Comparison of ENCODE assay signal across 6 cellular contexts in genomic region chr16:75491876-75492275, GRCh38.
DNase-seq lines count a peak whose midpoint lies in the region; ATAC-seq and TF ChIP-seq lines count a peak whose summit lies in the region.

No MANE protein-coding gene starts in this region.

- DNase-seq in NCI-H69 (lab: John Stamatoyannopoulos, UW), result peak; percentile 75
- DNase-seq in kidney tubule cell (ENCODE audit: low spot score), result peak; percentile 52
- no peak for DNase-seq in activated T-cell treated with anti-CD3 and anti-CD28 coated beads for 4 hours
- no peak for DNase-seq in UCSD-AML1 (lab: John Stamatoyannopoulos, UW; ENCODE audit: unreplicated experiment)

- ATAC-seq in HG03159 (IDR thresholded peaks at IDR 0.05; ENCODE audit: unreplicated experiment), result no peak

- no peak overlapping the region for H3K4me3 ChIP-seq in GM12875 (ENCODE audit: low read depth, low read length)

- TF ChIP-seq CTCF in GM12875 (IDR thresholded peaks at IDR 0.05; ENCODE audit: borderline replicate concordance, insufficient read depth, low read depth, low read length), result peak; percentile 41; the same call in 1 of the 2 replicates

Comparison
In these comparisons a context has a peak if more than half of its experiments do, and no peak if none do; other contexts are left out.
1. DNase-seq: peak in NCI-H69 (single experiment) and kidney tubule cell (single experiment); none in activated T-cell treated with anti-CD3 and anti-CD28 coated beads for 4 hours (single experiment) and UCSD-AML1 (single experiment).